ENCODE assay signal across 15 cellular contexts in the genomic region with DNA sequence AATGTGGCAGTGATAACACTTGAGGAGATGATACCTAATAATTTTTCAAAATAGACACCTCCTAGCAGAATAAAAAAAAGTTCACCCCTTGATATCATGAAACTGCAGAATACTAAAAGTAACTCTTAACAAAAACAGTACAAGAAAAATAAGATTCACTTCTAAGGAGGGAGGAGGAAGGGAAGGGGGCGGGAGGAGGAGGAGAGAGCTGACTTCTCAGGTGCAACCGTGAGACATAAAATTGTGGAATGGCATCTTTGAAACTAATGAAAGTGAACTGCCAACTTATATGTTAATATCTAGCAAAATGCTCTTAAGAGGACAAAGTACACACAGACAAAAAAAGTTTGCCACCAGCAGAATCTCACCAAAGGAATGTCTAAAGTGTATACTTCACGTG.
DNase-seq lines count a peak whose midpoint lies in the region; ATAC-seq and TF ChIP-seq lines count a peak whose summit lies in the region.
"Had no signal": no experiment of that assay in that cellular context is flagged by ENCODE, and none has a peak within 500 bp of the region (broad histone marks: within the 10 kb centered on the region; RNA-seq: fewer than 3 reads in every experiment).

No MANE protein-coding gene starts in this region.

- H3K36me3 ChIP-seq in MG63: peaks cover 10% of the 10 kb centered on the region

- no peaks in the 10 kb centered on the region for H3K27me3 Mint-ChIP-seq in central memory CD8-positive, alpha-beta T cell
- H3K27me3 Mint-ChIP-seq in nephron (ENCODE audit: low read depth) (no peaks in the 10 kb centered on the region), progenitor cell of endocrine pancreas (no peaks in the 10 kb centered on the region), endothelial cell (ENCODE audit: unreplicated experiment) (peaks cover 3% of the 10 kb centered on the region)
- H3K27me3 Mint-ChIP-seq: CD4-positive, alpha-beta memory T cell had no signal

- TF ChIP-seq CTCF in AG10803 (conservative IDR thresholded peaks at IDR 0.05; ENCODE audit: low read length) (no peak), nephron (IDR thresholded peaks at IDR 0.05; ENCODE audit: unreplicated experiment in 3 of 3) (no peak), progenitor cell of endocrine pancreas (IDR thresholded peaks at IDR 0.05; ENCODE audit: unreplicated experiment) (no peak), endothelial cell (IDR thresholded peaks at IDR 0.05; ENCODE audit: unreplicated experiment) (no peak)

- H3K4me3 ChIP-seq in AG10803 (ENCODE audit: low read length) (no peak overlapping the region), MG63 (no peak overlapping the region)
- H3K4me3 ChIP-seq: A549, BLaER1 had no signal

- no peaks in the 10 kb centered on the region for H3K9me3 Mint-ChIP-seq in central memory CD8-positive, alpha-beta T cell
- H3K9me3 Mint-ChIP-seq in nephron: no peaks in the 10 kb centered on the region
- peaks cover 4% of the 10 kb centered on the region for H3K9me3 Mint-ChIP-seq in progenitor cell of endocrine pancreas (ENCODE audit: low read depth)
- no peaks in the 10 kb centered on the region for H3K9me3 Mint-ChIP-seq in endothelial cell (ENCODE audit: unreplicated experiment)
- H3K9me3 Mint-ChIP-seq: H9 had no signal

- peak overlapping the region; percentile 42 for H3K27ac Mint-ChIP-seq in central memory CD8-positive, alpha-beta T cell (ENCODE audit: low read depth)
- H3K27ac Mint-ChIP-seq in nephron: peak overlapping the region in 2 of 3 experiments; percentile 1 to 19
- peak overlapping the region; percentile 89 for H3K27ac Mint-ChIP-seq in progenitor cell of endocrine pancreas
- H3K27ac Mint-ChIP-seq in endothelial cell (ENCODE audit: unreplicated experiment): no peak overlapping the region

- no peaks in the 10 kb centered on the region for H3K4me1 Mint-ChIP-seq in central memory CD8-positive, alpha-beta T cell
- H3K4me1 Mint-ChIP-seq in nephron (no peaks in the 10 kb centered on the region), progenitor cell of endocrine pancreas (ENCODE audit: low read depth) (peaks cover 44% of the 10 kb centered on the region), endothelial cell (ENCODE audit: unreplicated experiment) (no peaks in the 10 kb centered on the region)
- H3K4me1 Mint-ChIP-seq: CD14-positive monocyte; CD4-positive, alpha-beta memory T cell had no signal

- H3K4me3 Mint-ChIP-seq in central memory CD8-positive, alpha-beta T cell: no peak overlapping the region
- H3K4me3 Mint-ChIP-seq in nephron (no peak overlapping the region), progenitor cell of endocrine pancreas (ENCODE audit: low read depth) (peak overlapping the region; percentile 19), endothelial cell (ENCODE audit: unreplicated experiment) (no peak overlapping the region)
- H3K4me3 Mint-ChIP-seq: CD14-positive monocyte; CD4-positive, alpha-beta memory T cell; H9 had no signal

- no peak for ATAC-seq in central memory CD8-positive, alpha-beta T cell (replicated peaks; ENCODE audit: extremely low read depth, poor library complexity, severe bottlenecking)
- ATAC-seq: A549 had no signal

- DNase-seq in AG10803 (ENCODE audit: low read depth) (peak; percentile 0), progenitor cell of endocrine pancreas (ENCODE audit: low spot score, unreplicated experiment) (no peak), endothelial cell (ENCODE audit: low spot score) (no peak), NCI-H526 treated with DMSO at 0.1 percent for 48 hours (lab: John Stamatoyannopoulos, UW) (no peak), MG63 (no peak)
- no peak for DNase-seq in central memory CD8-positive, alpha-beta T cell (ENCODE audit: low spot score in 2 of 2)
- DNase-seq: Calu3; CD4-positive, alpha-beta memory T cell; DMS79 treated with DMSO at 0.1 percent for 48 hours; GF-D8; H9 had no signal

- H3K27me3 ChIP-seq in MG63: no peaks in the 10 kb centered on the region
- H3K27me3 ChIP-seq: BLaER1 had no signal

- peaks cover 14% of the 10 kb centered on the region for H3K36me3 Mint-ChIP-seq in central memory CD8-positive, alpha-beta T cell (ENCODE audit: insufficient read depth)
- H3K36me3 Mint-ChIP-seq in nephron (ENCODE audit: low read depth): peaks cover 41% of the 10 kb centered on the region
- H3K36me3 Mint-ChIP-seq in progenitor cell of endocrine pancreas (ENCODE audit: insufficient read depth): peaks cover 6% of the 10 kb centered on the region
- H3K36me3 Mint-ChIP-seq in endothelial cell (ENCODE audit: low read depth, unreplicated experiment): no peaks in the 10 kb centered on the region

- H3K9me3 ChIP-seq in MG63: no peaks in the 10 kb centered on the region
- H3K9me3 ChIP-seq: A549 had no signal
